ENCODE assay signal across 16 cellular contexts in genomic region chr5:99878830-99879229, GRCh38.
DNase-seq lines count a peak whose midpoint lies in the region; ATAC-seq and TF ChIP-seq lines count a peak whose summit lies in the region.
"Had no signal": no experiment of that assay in that cellular context is flagged by ENCODE, and none has a peak within 500 bp of the region (broad histone marks: within the 10 kb centered on the region; RNA-seq: fewer than 3 reads in every experiment).

No MANE protein-coding gene starts in this region.

- no peaks in the 10 kb centered on the region for H3K4me1 Mint-ChIP-seq in stimulated activated memory B cell treated with anti-CD40 and anti-IgM and Interleukin-4, amounts not matched to agents 10 μg/mL and 1 μg/mL and 100 μg/mL, for 72 hours
- H3K4me1 Mint-ChIP-seq in endothelial cell (ENCODE audit: unreplicated experiment) = no peaks in the 10 kb centered on the region
- H3K4me1 Mint-ChIP-seq: CD4-positive, alpha-beta memory T cell had no signal

- WGBS in gastroesophageal sphincter (ENCODE audit: low coverage in 1 of 2), 2 donors = no CpG with 5 or more reads among the region's 5 CpGs

- H3K4me1 ChIP-seq in gastroesophageal sphincter = no peaks in the 10 kb centered on the region
- H3K4me1 ChIP-seq: A549, BE2C, HAP-1 had no signal

- H3K27me3 ChIP-seq in gastroesophageal sphincter = no peaks in the 10 kb centered on the region
- H3K27me3 ChIP-seq: BE2C had no signal

- H3K9me3 ChIP-seq in gastroesophageal sphincter = no peaks in the 10 kb centered on the region
- H3K9me3 ChIP-seq: A549, BE2C, HAP-1 had no signal

- H3K9me3 Mint-ChIP-seq in stimulated activated memory B cell treated with anti-CD40 and anti-IgM and Interleukin-4, amounts not matched to agents 10 μg/mL and 1 μg/mL and 100 μg/mL, for 72 hours = no peaks in the 10 kb centered on the region
- no peaks in the 10 kb centered on the region for H3K9me3 Mint-ChIP-seq in endothelial cell (ENCODE audit: unreplicated experiment)

- no peaks in the 10 kb centered on the region for H3K36me3 ChIP-seq in gastroesophageal sphincter
- H3K36me3 ChIP-seq: BE2C, HAP-1 had no signal

- no peaks in the 10 kb centered on the region for H3K36me3 Mint-ChIP-seq in stimulated activated memory B cell treated with anti-CD40 and anti-IgM and Interleukin-4, amounts not matched to agents 10 μg/mL and 1 μg/mL and 100 μg/mL, for 72 hours
- no peaks in the 10 kb centered on the region for H3K36me3 Mint-ChIP-seq in endothelial cell (ENCODE audit: low read depth, unreplicated experiment)
- H3K36me3 Mint-ChIP-seq: CD4-positive, alpha-beta memory T cell had no signal

- no peak for TF ChIP-seq CTCF in gastroesophageal sphincter (IDR thresholded peaks at IDR 0.05)
- no peak for TF ChIP-seq CTCF in endothelial cell (IDR thresholded peaks at IDR 0.05; ENCODE audit: unreplicated experiment)

- no peak for TF ChIP-seq EP300 in gastroesophageal sphincter (IDR thresholded peaks at IDR 0.05)

- no peak overlapping the region for H3K27ac ChIP-seq in gastroesophageal sphincter
- H3K27ac ChIP-seq: A549, C4-2B had no signal

- no peak overlapping the region for H3K27ac Mint-ChIP-seq in stimulated activated memory B cell treated with anti-CD40 and anti-IgM and Interleukin-4, amounts not matched to agents 10 μg/mL and 1 μg/mL and 100 μg/mL, for 72 hours
- H3K27ac Mint-ChIP-seq in endothelial cell (ENCODE audit: unreplicated experiment) = no peak overlapping the region
- H3K27ac Mint-ChIP-seq: CD4-positive, alpha-beta memory T cell had no signal

- ATAC-seq in gastroesophageal sphincter = peak; percentile 7
- ATAC-seq in stimulated activated memory B cell treated with anti-CD40 and anti-IgM and Interleukin-4, amounts not matched to agents 10 μg/mL and 1 μg/mL and 100 μg/mL, for 72 hours = peak; percentile 53
- ATAC-seq in GM21717 (IDR thresholded peaks at IDR 0.05; ENCODE audit: unreplicated experiment) = no peak
- ATAC-seq: A549, HepG2 had no signal

- no peak for TF ChIP-seq POLR2A in gastroesophageal sphincter (IDR thresholded peaks at IDR 0.05)

- no peak overlapping the region for H3K4me3 ChIP-seq in gastroesophageal sphincter
- H3K4me3 ChIP-seq: A549, HAP-1 had no signal

- no peaks in the 10 kb centered on the region for H3K27me3 Mint-ChIP-seq in stimulated activated memory B cell treated with anti-CD40 and anti-IgM and Interleukin-4, amounts not matched to agents 10 μg/mL and 1 μg/mL and 100 μg/mL, for 72 hours
- no peaks in the 10 kb centered on the region for H3K27me3 Mint-ChIP-seq in endothelial cell (ENCODE audit: unreplicated experiment)
- H3K27me3 Mint-ChIP-seq: CD4-positive, alpha-beta memory T cell had no signal

- no peak overlapping the region for H3K4me3 Mint-ChIP-seq in stimulated activated memory B cell treated with anti-CD40 and anti-IgM and Interleukin-4, amounts not matched to agents 10 μg/mL and 1 μg/mL and 100 μg/mL, for 72 hours
- H3K4me3 Mint-ChIP-seq in endothelial cell (ENCODE audit: unreplicated experiment) = no peak overlapping the region
- H3K4me3 Mint-ChIP-seq: CD4-positive, alpha-beta memory T cell had no signal

- DNase-seq in UCSD-AML1 (lab: John Stamatoyannopoulos, UW; ENCODE audit: unreplicated experiment) (peak; percentile 5), endothelial cell (ENCODE audit: low spot score) (no peak)
- no peak for DNase-seq in stimulated activated CD4-positive, alpha-beta T cell treated with anti-CD3 and anti-CD28 coated beads, Interleukin-15, amount 100 ng/mL, for 24 hours
- DNase-seq: BE2C; CD4-positive, alpha-beta memory T cell; DMS153; DMS79 treated with DMSO at 0.1 percent for 48 hours; EL; GOT3 had no signal
